In genomic region chr1:44608141-44608540, GRCh38 we compare ENCODE assay signal across 15 cellular contexts.
DNase-seq lines count a peak whose midpoint lies in the region; ATAC-seq, FAIRE-seq and TF ChIP-seq lines count a peak whose summit lies in the region.
"Had no signal": no experiment of that assay in that cellular context is flagged by ENCODE, and none has a peak within 500 bp of the region (broad histone marks: within the 10 kb centered on the region; RNA-seq: fewer than 3 reads in every experiment).

No MANE protein-coding gene starts in this region.

- no peaks in the 10 kb centered on the region for H3K27me3 ChIP-seq in cardiac muscle cell
- H3K27me3 ChIP-seq in OCI-LY1 (ENCODE audit: insufficient read depth, low read length): no peaks in the 10 kb centered on the region; the same call in 1 of the 2 replicates
- no peaks in the 10 kb centered on the region for H3K27me3 ChIP-seq in H1 (replicated peaks in 1 of 4; ENCODE audit: control insufficient read depth in 3 of 4, extremely low read depth in 1 of 4, insufficient read depth in 3 of 4, low read length in 3 of 4)
- H3K27me3 ChIP-seq: BLaER1 treated with 17β-estradiol and CSF1 and Interleukin-3, amounts not matched to agents 10 nM and 100 nM had no signal

- no peak overlapping the region for H2BK120ac ChIP-seq in H1 (replicated peaks; ENCODE audit: low read depth, low read length)

- no peak overlapping the region for H2BK20ac ChIP-seq in H1 (ENCODE audit: low read length)

- no peak overlapping the region for H3K14ac ChIP-seq in H1 (ENCODE audit: insufficient read length)

- H4K20me1 ChIP-seq in OCI-LY1 (ENCODE audit: insufficient read depth, low read length): no peaks in the 10 kb centered on the region
- H4K20me1 ChIP-seq in H1 (replicated peaks in 1 of 2; ENCODE audit: control insufficient read depth in 1 of 2, insufficient read depth in 2 of 2, low read length in 2 of 2): peaks cover 0 to 11% of the 10 kb centered on the region in 2 experiments
- H4K20me1 ChIP-seq: BLaER1 treated with 17β-estradiol and CSF1 and Interleukin-3, amounts not matched to agents 10 nM and 100 nM had no signal

- no peak overlapping the region for H3K23ac ChIP-seq in H1 (ENCODE audit: insufficient read length)

- H3K9ac ChIP-seq in OCI-LY1 (ENCODE audit: low read length) (no peak overlapping the region), H1 (replicated peaks in 1 of 4; ENCODE audit: extremely low read depth in 1 of 4, low read depth in 3 of 4, low read length in 3 of 4) (no peak overlapping the region)
- H3K9ac ChIP-seq: BLaER1 treated with 17β-estradiol and CSF1 and Interleukin-3, amounts not matched to agents 10 nM and 100 nM; parathyroid adenoma had no signal

- no peak overlapping the region for H4K91ac ChIP-seq in H1 (replicated peaks; ENCODE audit: insufficient read length, low read length)

- peaks cover 11% of the 10 kb centered on the region for H3K4me1 Mint-ChIP-seq in type B pancreatic cell (ENCODE audit: unreplicated experiment)
- H3K4me1 Mint-ChIP-seq: memory B cell; stimulated activated naive B cell treated with anti-CD40 and anti-IgM and Interleukin-4, amounts not matched to agents 10 μg/mL and 1 μg/mL and 100 μg/mL, for 72 hours had no signal

- H3K56ac ChIP-seq in H1 (replicated peaks; ENCODE audit: insufficient read length, low read depth, low read length): no peak overlapping the region

- no peak overlapping the region for H2AFZ ChIP-seq in OCI-LY1 (ENCODE audit: low read length)
- H2AFZ ChIP-seq in H1 (ENCODE audit: low read length): no peak overlapping the region
- H2AFZ ChIP-seq: parathyroid adenoma had no signal

- H3K36me3 ChIP-seq in cardiac muscle cell (no peaks in the 10 kb centered on the region), OCI-LY1 (ENCODE audit: insufficient read depth, low read length) (no peaks in the 10 kb centered on the region), H1 (ENCODE audit: control insufficient read depth in 2 of 4, insufficient read depth in 4 of 4, low read length in 3 of 4) (no peaks in the 10 kb centered on the region)
- H3K36me3 ChIP-seq: BLaER1 treated with 17β-estradiol and CSF1 and Interleukin-3, amounts not matched to agents 10 nM and 100 nM had no signal

- intact Hi-C loops in cardiac septum (cut with DNase I): no loop called here

- H3K9me3 Mint-ChIP-seq in type B pancreatic cell: no peaks in the 10 kb centered on the region
- H3K9me3 Mint-ChIP-seq: memory B cell; stimulated activated naive B cell treated with anti-CD40 and anti-IgM and Interleukin-4, amounts not matched to agents 10 μg/mL and 1 μg/mL and 100 μg/mL, for 72 hours had no signal

- H3K27me3 Mint-ChIP-seq in type B pancreatic cell: peaks cover 65% of the 10 kb centered on the region
- H3K27me3 Mint-ChIP-seq: stimulated activated naive B cell treated with anti-CD40 and anti-IgM and Interleukin-4, amounts not matched to agents 10 μg/mL and 1 μg/mL and 100 μg/mL, for 72 hours had no signal

- no peak overlapping the region for H2BK15ac ChIP-seq in H1 (ENCODE audit: low read length)

- H3K79me2 ChIP-seq in OCI-LY1 (ENCODE audit: insufficient read depth, low read length) (no peaks in the 10 kb centered on the region), H1 (ENCODE audit: control insufficient read depth in 1 of 2, insufficient read depth in 2 of 2, low read length in 2 of 2) (no peaks in the 10 kb centered on the region)
- H3K79me2 ChIP-seq: parathyroid adenoma had no signal

- H3K4me2 ChIP-seq in OCI-LY1 (ENCODE audit: low read length) (no peak overlapping the region), H1 (ENCODE audit: insufficient read depth in 1 of 2, low read depth in 2 of 2, low read length in 2 of 2) (no peak overlapping the region)
- H3K4me2 ChIP-seq: BLaER1 treated with 17β-estradiol and CSF1 and Interleukin-3, amounts not matched to agents 10 nM and 100 nM had no signal

- H2BK5ac ChIP-seq in H1 (ENCODE audit: low read depth, low read length): no peak overlapping the region

- CTCF ChIA-PET in H1 (lab: Charles Lee; ENCODE audit: partially characterized antibody): interaction anchor here (0.6 to 7.0 kb wide), 49 partner anchors 9 to 380 kb away, joined by 3 to 129 read pairs (median 4); partner anchors contain the start of genes ARMH1 and TMEM53

- no peaks in the 10 kb centered on the region for H3K9me3 ChIP-seq in cardiac muscle cell (ENCODE audit: low read depth)
- H3K9me3 ChIP-seq in OCI-LY1 (ENCODE audit: low read length): no peaks in the 10 kb centered on the region
- no peaks in the 10 kb centered on the region for H3K9me3 ChIP-seq in H1 (ENCODE audit: insufficient read depth in 2 of 2, low read depth in 1 of 2, low read length in 1 of 2)
- H3K9me3 ChIP-seq: BLaER1 treated with 17β-estradiol and CSF1 and Interleukin-3, amounts not matched to agents 10 nM and 100 nM had no signal

- no peak overlapping the region for H3K4ac ChIP-seq in H1 (replicated peaks; ENCODE audit: insufficient read length, low read depth, low read length)

- no peak for ATAC-seq in GM21619 (IDR thresholded peaks at IDR 0.05; ENCODE audit: unreplicated experiment)
- ATAC-seq: stimulated activated naive B cell treated with anti-CD40 and anti-IgM and Interleukin-4, amounts not matched to agents 10 μg/mL and 1 μg/mL and 100 μg/mL, for 72 hours had no signal

- no peak for TF ChIP-seq EP300 in H1 (IDR thresholded peaks at IDR 0.05; ENCODE audit: borderline replicate concordance in 1 of 2, low read depth in 2 of 2, low read length in 2 of 2)

- H2AK5ac ChIP-seq in H1 (ENCODE audit: low read depth, low read length): no peak overlapping the region

- H3K4me3 Mint-ChIP-seq in type B pancreatic cell: no peak overlapping the region
- H3K4me3 Mint-ChIP-seq: memory B cell; stimulated activated naive B cell treated with anti-CD40 and anti-IgM and Interleukin-4, amounts not matched to agents 10 μg/mL and 1 μg/mL and 100 μg/mL, for 72 hours had no signal

- H3K79me1 ChIP-seq in H1 (ENCODE audit: low read depth, low read length): no peaks in the 10 kb centered on the region

- H3K18ac ChIP-seq in H1 (ENCODE audit: extremely low read depth, low read length): no peak overlapping the region

- peaks cover 3% of the 10 kb centered on the region; the same call in 1 of the 2 replicates for H3K23me2 ChIP-seq in H1 (ENCODE audit: low read depth, low read length)

- no peak overlapping the region for H3K27ac ChIP-seq in cardiac muscle cell
- H3K27ac ChIP-seq in OCI-LY1 (ENCODE audit: low read depth, low read length, poor library complexity, severe bottlenecking): no peak overlapping the region
- no peak overlapping the region for H3K27ac ChIP-seq in H1 (ENCODE audit: low read depth, low read length)
- H3K27ac ChIP-seq: BLaER1 treated with 17β-estradiol and CSF1 and Interleukin-3, amounts not matched to agents 10 nM and 100 nM; parathyroid adenoma; RWPE1 had no signal

- H4K5ac ChIP-seq in H1 (ENCODE audit: insufficient read length, low read depth, low read length): no peak overlapping the region

- H3K36me3 Mint-ChIP-seq in type B pancreatic cell: no peaks in the 10 kb centered on the region
- H3K36me3 Mint-ChIP-seq: memory B cell; stimulated activated naive B cell treated with anti-CD40 and anti-IgM and Interleukin-4, amounts not matched to agents 10 μg/mL and 1 μg/mL and 100 μg/mL, for 72 hours had no signal

- POLR2A ChIA-PET in H1 (lab: Charles Lee; ENCODE audit: partially characterized antibody): interaction anchor here (0.6 to 6.8 kb wide), 2 partner anchors 24 to 532 kb away, joined by 4 to 58 read pairs; no protein-coding TSS in a partner anchor

- no peaks in the 10 kb centered on the region for H3F3A ChIP-seq in OCI-LY1 (ENCODE audit: insufficient read depth, low read length)

- FAIRE-seq in H1 (lab: Jason Lieb, UNC): peak; percentile 36

- no peak overlapping the region for H3K4me3 ChIP-seq in cardiac muscle cell
- H3K4me3 ChIP-seq in OCI-LY1 (ENCODE audit: low read depth, low read length, poor library complexity, severe bottlenecking): no peak overlapping the region
- no peak overlapping the region for H3K4me3 ChIP-seq in H1 (ENCODE audit: extremely low read depth in 1 of 4, insufficient read depth in 2 of 4, low read depth in 3 of 4, low read length in 4 of 4)
- H3K4me3 ChIP-seq: BLaER1 treated with 17β-estradiol and CSF1 and Interleukin-3, amounts not matched to agents 10 nM and 100 nM had no signal

- H4K8ac ChIP-seq in H1 (ENCODE audit: extremely low read depth, insufficient read depth, low read length): no peak overlapping the region

- H2BK12ac ChIP-seq in H1 (ENCODE audit: low read depth, low read length): no peak overlapping the region

- H3K4me1 ChIP-seq in cardiac muscle cell (ENCODE audit: low read depth) (peaks cover 4% of the 10 kb centered on the region), OCI-LY1 (ENCODE audit: insufficient read depth, low read length, severe bottlenecking) (no peaks in the 10 kb centered on the region), H1 (replicated peaks in 1 of 4; ENCODE audit: control insufficient read depth in 3 of 4, insufficient read depth in 4 of 4, low read length in 3 of 4) (peaks cover 2 to 18% (median 11%) of the 10 kb centered on the region in 4 experiments; a peak in 6 of 7 replicates)
- H3K4me1 ChIP-seq: BLaER1 treated with 17β-estradiol and CSF1 and Interleukin-3, amounts not matched to agents 10 nM and 100 nM; parathyroid adenoma had no signal

- no peak overlapping the region for H3K27ac Mint-ChIP-seq in type B pancreatic cell
- H3K27ac Mint-ChIP-seq: memory B cell; stimulated activated naive B cell treated with anti-CD40 and anti-IgM and Interleukin-4, amounts not matched to agents 10 μg/mL and 1 μg/mL and 100 μg/mL, for 72 hours had no signal

- no peak for TF ChIP-seq POLR2A in H1 (IDR thresholded peaks at IDR 0.05; ENCODE audit: control extremely low read depth in 1 of 2, low read depth in 2 of 2, low read length in 2 of 2)

- no peaks in the 10 kb centered on the region for H3K9me2 ChIP-seq in OCI-LY1 (ENCODE audit: low read depth, low read length)

- TF ChIP-seq CTCF in cardiac muscle cell (IDR thresholded peaks at IDR 0.05; ENCODE audit: low read depth, low read length): peak; percentile 31
- TF ChIP-seq CTCF in OCI-LY1 (IDR thresholded peaks at IDR 0.05; ENCODE audit: low read length): peak; percentile 47; the same call in 1 of the 2 replicates
- peak in 2 of 3 experiments; percentile 55 to 75; a peak in 3 of 4 replicates for TF ChIP-seq CTCF in H1 (IDR thresholded peaks at IDR 0.05; ENCODE audit: control extremely low read depth in 1 of 3, insufficient read depth in 1 of 3, low read depth in 1 of 3, low read length in 3 of 3)
- TF ChIP-seq CTCF in type B pancreatic cell (conservative IDR thresholded peaks at IDR 0.05): peak; percentile 38

- WGBS in H1 (ENCODE audit: extremely low coverage in 1 of 2, insufficient coverage in 1 of 2, insufficient read length in 1 of 2, insufficient replicate concordance in 2 of 2, low coverage in 1 of 2, low lambda C conversion rate in 2 of 2, missing lambda C conversion rate in 1 of 2), 2 experiments: 76% methylated on average over 6 of the region's 6 CpGs; no CpG with 5 or more reads in 1 of the 2 experiments

- DNase-seq in cardiac muscle cell (ENCODE audit: low read depth in 1 of 2, low spot score in 1 of 2): no peak
- DNase-seq in cardiac septum (ENCODE audit: low spot score): no peak
- no peak for DNase-seq in H1 (ENCODE audit: low read depth in 1 of 2, low spot score in 2 of 2)
- DNase-seq in type B pancreatic cell (ENCODE audit: extremely low spot score, unreplicated experiment): no peak
- no peak for DNase-seq in NCI-H446 (lab: John Stamatoyannopoulos, UW)
- DNase-seq in NCI-H345 (lab: John Stamatoyannopoulos, UW): no peak
- DNase-seq: NCI-H2029 treated with DMSO at 0.1 percent for 48 hours; stimulated activated CD4-positive, alpha-beta T cell treated with anti-CD3 and anti-CD28 coated beads, Interleukin-2, amount 100 ng/mL, for 48 hours; stimulated activated naive B cell treated with anti-CD40 and anti-IgM and Interleukin-4, amounts not matched to agents 10 μg/mL and 1 μg/mL and 100 μg/mL, for 72 hours had no signal

- peak; percentile 58 to 63 for TF ChIP-seq RAD21 in H1 (IDR thresholded peaks at IDR 0.05 in 1 of 2, conservative IDR thresholded peaks at IDR 0.05 in 1 of 2; ENCODE audit: low read depth in 2 of 2, low read length in 2 of 2)
